14 cellular contexts compared by ENCODE assay signal in the genomic region with DNA sequence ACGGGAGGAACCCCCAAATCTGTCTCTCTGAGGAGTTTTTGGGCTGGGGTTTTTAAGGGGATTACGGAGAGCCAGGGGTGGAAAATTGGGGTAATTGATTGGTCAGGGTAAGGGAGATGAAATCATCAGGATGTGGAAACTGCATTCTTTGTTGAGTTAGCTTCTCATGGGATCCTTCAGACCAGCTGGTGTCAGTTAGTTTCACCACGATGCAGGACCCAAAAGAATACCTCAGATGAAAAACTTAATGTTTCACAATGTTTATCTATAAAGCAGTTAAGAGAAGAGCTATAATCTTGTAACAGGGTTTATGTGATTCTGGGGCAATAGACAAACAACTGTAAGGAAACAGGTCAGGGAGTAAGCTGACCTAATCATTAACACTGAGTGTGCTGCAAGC.
"Had no signal": no experiment of that assay in that cellular context is flagged by ENCODE, and none has a peak within 500 bp of the region (broad histone marks: within the 10 kb centered on the region; RNA-seq: fewer than 3 reads in every experiment).

No MANE protein-coding gene starts in this region.

- H2AFZ ChIP-seq: neural progenitor cell had no signal

- H3K9ac ChIP-seq: neural progenitor cell had no signal

- H3K36me3 ChIP-seq: adrenal gland, neural progenitor cell, ovary, tibial artery had no signal

- H3K36me3 Mint-ChIP-seq: activated naive CD4-positive, alpha-beta T cell treated with anti-CD3 and anti-CD28 coated beads, Interleukin-2, amount 10 ng/mL, durations not matched to agents 7 days and 5 days; neural progenitor cell had no signal

- H3K4me3 Mint-ChIP-seq: activated CD8-positive, alpha-beta T cell treated with anti-CD3 and anti-CD28 coated beads, Interleukin-2, amount 10 ng/mL, durations not matched to agents 7 days and 5 days; activated naive CD4-positive, alpha-beta T cell treated with anti-CD3 and anti-CD28 coated beads, Interleukin-2, amount 10 ng/mL, durations not matched to agents 7 days and 5 days; activated T-helper 17 cell treated with anti-CD3 and anti-CD28 coated beads, Interleukin-2, amount 50 U/mL, for 72 hours; neural progenitor cell had no signal

- DNase-seq: activated CD4-positive, alpha-beta T cell treated with anti-CD3 and anti-CD28 coated beads for 48 hours; activated CD8-positive, alpha-beta T cell treated with anti-CD3 and anti-CD28 coated beads, Interleukin-2, amount 10 ng/mL, durations not matched to agents 7 days and 5 days; activated naive CD4-positive, alpha-beta T cell treated with anti-CD3 and anti-CD28 coated beads, Interleukin-2, amount 10 ng/mL, durations not matched to agents 7 days and 5 days; adrenal gland; body of pancreas; cerebellar nuclear complex; foreskin keratinocyte; kidney; ovary; small intestine; T-helper 1 cell; tibial artery had no signal

- H3K4me1 Mint-ChIP-seq: activated naive CD4-positive, alpha-beta T cell treated with anti-CD3 and anti-CD28 coated beads, Interleukin-2, amount 10 ng/mL, durations not matched to agents 7 days and 5 days; activated T-helper 17 cell treated with anti-CD3 and anti-CD28 coated beads, Interleukin-2, amount 50 U/mL, for 72 hours had no signal

- H3K27ac Mint-ChIP-seq: activated CD8-positive, alpha-beta T cell treated with anti-CD3 and anti-CD28 coated beads, Interleukin-2, amount 10 ng/mL, durations not matched to agents 7 days and 5 days; activated naive CD4-positive, alpha-beta T cell treated with anti-CD3 and anti-CD28 coated beads, Interleukin-2, amount 10 ng/mL, durations not matched to agents 7 days and 5 days; activated T-helper 17 cell treated with anti-CD3 and anti-CD28 coated beads, Interleukin-2, amount 50 U/mL, for 72 hours; neural progenitor cell had no signal

- H3K4me3 ChIP-seq: adrenal gland, body of pancreas, neural progenitor cell, ovary, tibial artery had no signal

- H3K9me3 Mint-ChIP-seq: activated naive CD4-positive, alpha-beta T cell treated with anti-CD3 and anti-CD28 coated beads, Interleukin-2, amount 10 ng/mL, durations not matched to agents 7 days and 5 days; neural progenitor cell had no signal

- H3K4me1 ChIP-seq: adrenal gland, body of pancreas, foreskin keratinocyte, neural progenitor cell, tibial artery had no signal

- H3K27ac ChIP-seq: adrenal gland, body of pancreas, foreskin keratinocyte, neural progenitor cell, ovary, tibial artery had no signal

- H3K9me3 ChIP-seq: adrenal gland, body of pancreas, ovary, tibial artery had no signal

- H3K27me3 Mint-ChIP-seq: activated naive CD4-positive, alpha-beta T cell treated with anti-CD3 and anti-CD28 coated beads, Interleukin-2, amount 10 ng/mL, durations not matched to agents 7 days and 5 days; activated T-helper 17 cell treated with anti-CD3 and anti-CD28 coated beads, Interleukin-2, amount 50 U/mL, for 72 hours had no signal

- ATAC-seq: activated CD8-positive, alpha-beta T cell treated with anti-CD3 and anti-CD28 coated beads, Interleukin-2, amount 10 ng/mL, durations not matched to agents 7 days and 5 days; activated T-helper 17 cell treated with anti-CD3 and anti-CD28 coated beads, Interleukin-2, amount 50 U/mL, for 72 hours; body of pancreas; foreskin keratinocyte had no signal

- H3K27me3 ChIP-seq: adrenal gland, body of pancreas, foreskin keratinocyte, neural progenitor cell, ovary, tibial artery had no signal

- H3K4me2 ChIP-seq: neural progenitor cell had no signal
